8 cellular contexts compared by ENCODE assay signal in genomic region chr7:99919814-99920618, GRCh38. TPM values are rescaled to one million over a fixed set of nuclear protein-coding genes. Genes with fewer than 3 reads are reported as not detected.
DNase-seq lines count a peak whose midpoint lies in the region; ATAC-seq and TF ChIP-seq lines count a peak whose summit lies in the region.

No MANE protein-coding gene starts in this region.

- peak overlapping the region; percentile 74 for H3K27ac ChIP-seq in ACC112 (ENCODE audit: low read depth, low read length)
- peak overlapping the region; percentile 77 for H3K27ac ChIP-seq in HUES64 (ENCODE audit: low read depth, low read length)
- H3K27ac ChIP-seq in breast epithelium: peak overlapping the region; percentile 94

- H3K9ac ChIP-seq in HUES64 (ENCODE audit: low read depth, low read length): peak overlapping the region; percentile 86; the same call in 1 of the 2 replicates

- intact Hi-C loops in breast epithelium (cut with DNase I; ENCODE audit: low total_unique reads) (loop anchor here (10.0 kb wide), 1 partner anchor 75 kb away; no protein-coding TSS in a partner anchor), mucosa of descending colon (cut with DNase I, micrococcal nuclease) (no loop called here)

- H3K9me3 ChIP-seq in HUES64 (ENCODE audit: insufficient read depth, low read depth, low read length) (peaks cover 18% of the 10 kb centered on the region; the same call in 1 of the 2 replicates), breast epithelium (no peaks in the 10 kb centered on the region), mucosa of descending colon (no peaks in the 10 kb centered on the region)

- TF ChIP-seq CTCF in breast epithelium (IDR thresholded peaks at IDR 0.05) (no peak), mucosa of descending colon (IDR thresholded peaks at IDR 0.05) (no peak)

- H3K4me3 ChIP-seq in ACC112 (ENCODE audit: low read depth, low read length) (peak overlapping the region; percentile 87), HUES64 (ENCODE audit: low read length) (peak overlapping the region; percentile 91), breast epithelium (peak overlapping the region; percentile 80 to 98 (median 95)), mucosa of descending colon (peak overlapping the region; percentile 88)

- H3K36me3 ChIP-seq in ACC112 (ENCODE audit: insufficient read depth, low read length) (peaks cover 16% of the 10 kb centered on the region), HUES64 (ENCODE audit: insufficient read depth, low read length) (peaks cover 21% of the 10 kb centered on the region), breast epithelium (no peaks in the 10 kb centered on the region), mucosa of descending colon (ENCODE audit: low read depth) (no peaks in the 10 kb centered on the region)

- no peak for ATAC-seq in mucosa of descending colon
- no peak for ATAC-seq in HG03354 (IDR thresholded peaks at IDR 0.05; ENCODE audit: poor library complexity, severe bottlenecking, unreplicated experiment)

- no peak for TF ChIP-seq POLR2A in breast epithelium (IDR thresholded peaks at IDR 0.05)

- H2AFZ ChIP-seq in ACC112 (ENCODE audit: low read length, unreplicated experiment): peak overlapping the region; percentile 92

- H3K4me1 ChIP-seq in ACC112 (ENCODE audit: control insufficient read depth, insufficient read depth, low read length, unreplicated experiment): peaks cover 6% of the 10 kb centered on the region
- no peaks in the 10 kb centered on the region for H3K4me1 ChIP-seq in HUES64 (ENCODE audit: insufficient read depth, low read length)
- peaks cover 6 to 28% of the 10 kb centered on the region in 2 donors for H3K4me1 ChIP-seq in breast epithelium
- peaks cover 25% of the 10 kb centered on the region for H3K4me1 ChIP-seq in mucosa of descending colon (ENCODE audit: low read depth)

- H3K27me3 ChIP-seq in ACC112 (ENCODE audit: insufficient read depth, low read length) (no peaks in the 10 kb centered on the region), HUES64 (ENCODE audit: insufficient read depth, low read length) (peaks cover 5% of the 10 kb centered on the region; the same call in 1 of the 2 replicates), breast epithelium (no peaks in the 10 kb centered on the region)

- no peak for DNase-seq in breast epithelium (ENCODE audit: low spot score in 2 of 2)
- DNase-seq in mucosa of descending colon: no peak
- no peak for DNase-seq in NCI-H187 (lab: John Stamatoyannopoulos, UW)
- DNase-seq in ureter (ENCODE audit: low spot score): no peak
- DNase-seq in T-helper 9 cell: no peak

- 78% methylated on average over 8 of the region's 8 CpGs for WGBS in HUES64

- H3K79me2 ChIP-seq in ACC112 (ENCODE audit: control insufficient read depth, insufficient read depth, low read length, unreplicated experiment): peaks cover 42% of the 10 kb centered on the region

RNA-seq across cellular contexts. Expression of gene TRIM4, which starts 0.7 kb away (rescaled TPM):
- 10.4 TPM for polyA plus RNA-seq in HUES64 (2013, experiment 1 of 2)
- 9.4 TPM for polyA plus RNA-seq in HUES64 (2013, experiment 2 of 2)
- total RNA-seq in breast epithelium: 10 to 100 TPM; 46.1 to 65.9 (median 57.7) TPM
- total RNA-seq in mucosa of descending colon: 10 to 100 TPM; 22.2 to 29.2 (median 25.2) TPM
- total RNA-seq in ureter: 36.3 TPM

RNA-seq across cellular contexts. Expression of gene GJC3, which starts 9.4 kb away (rescaled TPM):
- polyA plus RNA-seq in HUES64 (2013, experiment 1 of 2): 1.2 TPM
- 1.1 TPM for polyA plus RNA-seq in HUES64 (2013, experiment 2 of 2)
- total RNA-seq in breast epithelium (10 to 100 TPM in 1 of 3 donors, 1 to 10 TPM in 1, under 1 TPM in 1; 0.80 to 25.6 (median 6.6) TPM), mucosa of descending colon (not detected), ureter (not detected)

RNA-seq across cellular contexts. Expression of gene OR2AE1, which starts 43.2 kb away (rescaled TPM):
- not detected for polyA plus RNA-seq in HUES64 (2013, experiment 1 of 2)
- polyA plus RNA-seq in HUES64 (2013, experiment 2 of 2): not detected
- under 1 TPM; 0.32 to 0.98 (median 0.88) TPM for total RNA-seq in breast epithelium
- total RNA-seq in mucosa of descending colon: under 1 TPM in 1 of 3 donors, not detected in 2; 0.47 TPM
- total RNA-seq in ureter: not detected

RNA-seq across cellular contexts. Expression of gene AZGP1, which starts 55.8 kb away (rescaled TPM):
- polyA plus RNA-seq in HUES64 (2013, experiment 1 of 2): not detected
- polyA plus RNA-seq in HUES64 (2013, experiment 2 of 2): not detected
- 1,000 to 10,000 TPM in 2 of 3 donors, 10 to 100 TPM in 1; 40.0 to 4,981 (median 3,161) TPM for total RNA-seq in breast epithelium
- 1 to 10 TPM; 3.8 to 7.9 (median 6.0) TPM for total RNA-seq in mucosa of descending colon
- total RNA-seq in ureter: 6.2 TPM
